ENCODE assay signal across 24 cellular contexts in the genomic region with DNA sequence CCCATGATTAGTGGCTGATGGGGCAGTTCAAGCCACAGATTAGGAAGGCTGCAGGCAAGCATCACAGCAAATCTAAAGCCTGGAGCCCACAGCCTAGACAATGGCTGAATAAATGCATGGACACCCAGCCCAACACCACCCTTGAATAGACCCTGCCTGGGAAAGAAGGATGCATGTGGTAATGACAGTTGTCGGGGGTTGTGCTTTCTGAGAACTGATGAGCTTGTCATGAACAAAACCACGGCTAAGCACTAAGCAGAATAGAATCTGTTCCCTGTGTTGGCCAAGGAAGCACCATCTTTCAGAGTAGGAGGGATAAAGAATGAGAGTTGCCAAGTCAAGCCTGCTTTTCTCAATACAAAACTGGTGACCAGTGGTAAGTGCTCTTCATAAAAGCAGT.
"Had no signal": no experiment of that assay in that cellular context is flagged by ENCODE, and none has a peak within 500 bp of the region (broad histone marks: within the 10 kb centered on the region; RNA-seq: fewer than 3 reads in every experiment).

No MANE protein-coding gene starts in this region.

- H3K4me3 ChIP-seq: colonic mucosa, esophagus muscularis mucosa, hepatocyte, left ventricle myocardium inferior, lower lobe of right lung, pancreas, right lobe of liver, stomach, thyroid gland, vagina had no signal

- H3K9me3 ChIP-seq: colonic mucosa, esophagus muscularis mucosa, left ventricle myocardium inferior, lower lobe of right lung, neutrophil, pancreas, right lobe of liver, stomach, thyroid gland, vagina had no signal

- H3K27ac Mint-ChIP-seq: dendritic cell treated with granulocyte-macrophage colony-stimulating factor and Interleukin-4, amounts not matched to agents 40 ng/mL and 50 ng/mL, for 4 days; naive B cell; natural killer cell treated with Interleukin-12 subunit alpha and Interleukin-12 subunit beta and Interleukin-15 and Interleukin-18, amount 100 ng/mL, for 72 hours; stimulated activated effector memory CD8-positive, alpha-beta T cell treated with anti-CD3 and anti-CD28 coated beads, Interleukin-12 subunit alpha, Interleukin-12 subunit beta, amount 100 ng/mL, for 72 hours had no signal

- H3K27me3 ChIP-seq: colonic mucosa, esophagus muscularis mucosa, hepatocyte, neutrophil, pancreas, right lobe of liver, stomach, thyroid gland, vagina had no signal

- ATAC-seq: left colon; lower lobe of right lung; natural killer cell treated with Interleukin-12 subunit alpha and Interleukin-12 subunit beta and Interleukin-15 and Interleukin-18, amount 100 ng/mL, for 72 hours; pancreas; right lobe of liver; stimulated activated effector memory CD8-positive, alpha-beta T cell treated with anti-CD3 and anti-CD28 coated beads, Interleukin-12 subunit alpha, Interleukin-12 subunit beta, amount 100 ng/mL, for 72 hours had no signal

- H3K36me3 Mint-ChIP-seq: naive B cell; natural killer cell treated with Interleukin-12 subunit alpha and Interleukin-12 subunit beta and Interleukin-15 and Interleukin-18, amount 100 ng/mL, for 72 hours; stimulated activated effector memory CD8-positive, alpha-beta T cell treated with anti-CD3 and anti-CD28 coated beads, Interleukin-12 subunit alpha, Interleukin-12 subunit beta, amount 100 ng/mL, for 72 hours had no signal

- H3K27ac ChIP-seq: colonic mucosa, esophagus muscularis mucosa, hepatocyte, left ventricle myocardium inferior, lower lobe of right lung, neutrophil, pancreas, right lobe of liver, stomach, thyroid gland, vagina had no signal

- H3K27me3 Mint-ChIP-seq: dendritic cell treated with granulocyte-macrophage colony-stimulating factor and Interleukin-4, amounts not matched to agents 40 ng/mL and 50 ng/mL, for 4 days had no signal

- H3K9me3 Mint-ChIP-seq: dendritic cell treated with granulocyte-macrophage colony-stimulating factor and Interleukin-4, amounts not matched to agents 40 ng/mL and 50 ng/mL, for 4 days; natural killer cell treated with Interleukin-12 subunit alpha and Interleukin-12 subunit beta and Interleukin-15 and Interleukin-18, amount 100 ng/mL, for 72 hours; neural crest cell; stimulated activated effector memory CD8-positive, alpha-beta T cell treated with anti-CD3 and anti-CD28 coated beads, Interleukin-12 subunit alpha, Interleukin-12 subunit beta, amount 100 ng/mL, for 72 hours had no signal

- H3K4me3 Mint-ChIP-seq: dendritic cell treated with granulocyte-macrophage colony-stimulating factor and Interleukin-4, amounts not matched to agents 40 ng/mL and 50 ng/mL, for 4 days; naive B cell; natural killer cell treated with Interleukin-12 subunit alpha and Interleukin-12 subunit beta and Interleukin-15 and Interleukin-18, amount 100 ng/mL, for 72 hours; neural crest cell; stimulated activated effector memory CD8-positive, alpha-beta T cell treated with anti-CD3 and anti-CD28 coated beads, Interleukin-12 subunit alpha, Interleukin-12 subunit beta, amount 100 ng/mL, for 72 hours had no signal

- H3K4me1 ChIP-seq: colonic mucosa, esophagus muscularis mucosa, left ventricle myocardium inferior, lower lobe of right lung, pancreas, right lobe of liver, stomach, thyroid gland, vagina had no signal

- DNase-seq: colonic mucosa; effector CD8-positive, alpha-beta T cell; head of caudate nucleus; kidney glomerular epithelial cell; left colon; left ventricle myocardium inferior; lower lobe of right lung; naive B cell; pancreas; right lobe of liver; stimulated activated CD4-positive, alpha-beta T cell treated with anti-CD3 and anti-CD28 coated beads, Interleukin-2, amount 100 ng/mL, for 24 hours; stimulated activated CD4-positive, alpha-beta T cell treated with anti-CD3 and anti-CD28 coated beads, Interleukin-4, amount 100 ng/mL, for 24 hours; stimulated activated naive CD4-positive, alpha-beta T cell treated with Interleukin-2 at 50 U/mL for 16 hours; stomach; thyroid gland; trophoblast cell had no signal

- H3K36me3 ChIP-seq: colonic mucosa, esophagus muscularis mucosa, left ventricle myocardium inferior, lower lobe of right lung, neutrophil, pancreas, right lobe of liver, stomach, thyroid gland, vagina had no signal

- H3K4me1 Mint-ChIP-seq: naive B cell; neural crest cell; stimulated activated effector memory CD8-positive, alpha-beta T cell treated with anti-CD3 and anti-CD28 coated beads, Interleukin-12 subunit alpha, Interleukin-12 subunit beta, amount 100 ng/mL, for 72 hours had no signal
